16 cellular contexts compared by ENCODE assay signal in genomic region chr5:73344835-73345234, GRCh38.
A peak's percentile ranks its signal among the peaks of the same experiment; 100 is the strongest.
DNase-seq lines count a peak whose midpoint lies in the region; ATAC-seq, FAIRE-seq and TF ChIP-seq lines count a peak whose summit lies in the region.
"Had no signal": no experiment of that assay in that cellular context is flagged by ENCODE, and none has a peak within 500 bp of the region (broad histone marks: within the 10 kb centered on the region; RNA-seq: fewer than 3 reads in every experiment).

No MANE protein-coding gene starts in this region.

- H3K9me3 ChIP-seq in GM23248 (ENCODE audit: low read depth) (peaks cover 3% of the 10 kb centered on the region), Karpas-422 (ENCODE audit: low read length) (no peaks in the 10 kb centered on the region), H1 (ENCODE audit: insufficient read depth in 2 of 2, low read depth in 1 of 2, low read length in 1 of 2) (peaks cover 9 to 12% of the 10 kb centered on the region in 2 experiments; a peak in 3 of 4 replicates), osteoblast (ENCODE audit: low read depth, low read length) (no peaks in the 10 kb centered on the region)
- no peaks in the 10 kb centered on the region for H3K9me3 ChIP-seq in naive thymus-derived CD4-positive, alpha-beta T cell (ENCODE audit: control insufficient read depth in 2 of 3, low read length in 3 of 3)

- intact Hi-C loops in naive thymus-derived CD4-positive, alpha-beta T cell (cut with micrococcal nuclease), result no loop called here

- H3K23me2 ChIP-seq in H1 (ENCODE audit: low read depth, low read length), result no peaks in the 10 kb centered on the region; the same call in 1 of the 2 replicates

- no peak overlapping the region for H3K27ac Mint-ChIP-seq in naive thymus-derived CD4-positive, alpha-beta T cell
- H3K27ac Mint-ChIP-seq: CD8-positive, alpha-beta memory T cell had no signal

- H2BK120ac ChIP-seq in H1 (replicated peaks; ENCODE audit: low read depth, low read length), result no peak overlapping the region

- TF ChIP-seq RAD21 in H1 (IDR thresholded peaks at IDR 0.05 in 1 of 2, conservative IDR thresholded peaks at IDR 0.05 in 1 of 2; ENCODE audit: low read depth in 2 of 2, low read length in 2 of 2), result no peak

- H3K27ac ChIP-seq in GM23248 (no peak overlapping the region), Karpas-422 (ENCODE audit: low read length) (no peak overlapping the region), H1 (ENCODE audit: low read depth, low read length) (no peak overlapping the region), osteoblast (ENCODE audit: low read depth, low read length) (no peak overlapping the region)
- no peak overlapping the region for H3K27ac ChIP-seq in naive thymus-derived CD4-positive, alpha-beta T cell (ENCODE audit: low read depth, low read length)
- H3K27ac ChIP-seq: BLaER1 had no signal

- H3K9me2 ChIP-seq in GM23248 (ENCODE audit: insufficient read depth) (no peaks in the 10 kb centered on the region), Karpas-422 (replicated peaks; ENCODE audit: insufficient read depth, low read length) (no peaks in the 10 kb centered on the region)

- no peak for TF ChIP-seq CTCF in H1 (IDR thresholded peaks at IDR 0.05; ENCODE audit: control extremely low read depth in 1 of 3, insufficient read depth in 1 of 3, low read depth in 1 of 3, low read length in 3 of 3)
- TF ChIP-seq CTCF in osteoblast (IDR thresholded peaks at IDR 0.05; ENCODE audit: extremely low read depth, low read depth, low read length), result no peak

- H3K4me1 Mint-ChIP-seq in naive thymus-derived CD4-positive, alpha-beta T cell, result peaks cover 0 to 2% (median 0%) of the 10 kb centered on the region in 7 donors
- H3K4me1 Mint-ChIP-seq: CD8-positive, alpha-beta memory T cell had no signal

- H4K5ac ChIP-seq in H1 (ENCODE audit: insufficient read length, low read depth, low read length), result no peak overlapping the region

- TF ChIP-seq POLR2A in H1 (IDR thresholded peaks at IDR 0.05; ENCODE audit: control extremely low read depth in 1 of 2, low read depth in 2 of 2, low read length in 2 of 2), result no peak

- H3K79me1 ChIP-seq in H1 (ENCODE audit: low read depth, low read length), result no peaks in the 10 kb centered on the region

- H2AFZ ChIP-seq in GM23248 (no peak overlapping the region), Karpas-422 (ENCODE audit: low read length) (no peak overlapping the region), H1 (ENCODE audit: low read length) (no peak overlapping the region), osteoblast (ENCODE audit: low read length) (no peak overlapping the region)

- H2BK12ac ChIP-seq in H1 (ENCODE audit: low read depth, low read length), result no peak overlapping the region

- no peak overlapping the region for H3K14ac ChIP-seq in H1 (ENCODE audit: insufficient read length)

- no peaks in the 10 kb centered on the region for H3F3A ChIP-seq in GM23248 (ENCODE audit: insufficient read depth)

- no peak overlapping the region for H3K4me3 Mint-ChIP-seq in naive thymus-derived CD4-positive, alpha-beta T cell
- H3K4me3 Mint-ChIP-seq: CD8-positive, alpha-beta memory T cell had no signal

- no peaks in the 10 kb centered on the region for H3K36me3 ChIP-seq in GM23248 (ENCODE audit: low read depth)
- H3K36me3 ChIP-seq in Karpas-422 (ENCODE audit: insufficient read depth, low read length), result no peaks in the 10 kb centered on the region
- H3K36me3 ChIP-seq in H1 (ENCODE audit: control insufficient read depth in 2 of 4, insufficient read depth in 4 of 4, low read length in 3 of 4), result no peaks in the 10 kb centered on the region
- H3K36me3 ChIP-seq in osteoblast (ENCODE audit: insufficient read depth, low read length), result no peaks in the 10 kb centered on the region
- H3K36me3 ChIP-seq in naive thymus-derived CD4-positive, alpha-beta T cell (ENCODE audit: control insufficient read depth in 2 of 3, insufficient read depth in 3 of 3, low read length in 3 of 3), result no peaks in the 10 kb centered on the region
- H3K36me3 ChIP-seq: BLaER1 had no signal

- H3K4me1 ChIP-seq in GM23248 (ENCODE audit: insufficient read depth), result no peaks in the 10 kb centered on the region
- no peaks in the 10 kb centered on the region for H3K4me1 ChIP-seq in Karpas-422 (ENCODE audit: low read length)
- no peaks in the 10 kb centered on the region for H3K4me1 ChIP-seq in H1 (replicated peaks in 1 of 4; ENCODE audit: control insufficient read depth in 3 of 4, insufficient read depth in 4 of 4, low read length in 3 of 4)
- no peaks in the 10 kb centered on the region for H3K4me1 ChIP-seq in osteoblast (ENCODE audit: insufficient read depth, low read length)
- no peaks in the 10 kb centered on the region for H3K4me1 ChIP-seq in naive thymus-derived CD4-positive, alpha-beta T cell (ENCODE audit: control insufficient read depth in 2 of 2, insufficient read depth in 2 of 2, low read length in 2 of 2)
- H3K4me1 ChIP-seq: Caco-2 had no signal

- WGBS in GM23248 (ENCODE audit: low coverage in 1 of 2, low lambda C conversion rate in 2 of 2, missing lambda C conversion rate in 2 of 2), 2 experiments, result 44 to 45% methylated on average over 5 of the region's 5 CpGs
- WGBS in H1 (ENCODE audit: extremely low coverage in 1 of 2, insufficient coverage in 1 of 2, insufficient read length in 1 of 2, insufficient replicate concordance in 2 of 2, low coverage in 1 of 2, low lambda C conversion rate in 2 of 2, missing lambda C conversion rate in 1 of 2), 2 experiments, result 89% methylated on average over 5 of the region's 5 CpGs; no CpG with 5 or more reads in 1 of the 2 experiments

- H3K36me3 Mint-ChIP-seq in naive thymus-derived CD4-positive, alpha-beta T cell, result peaks cover 0 to 18% (median 6%) of the 10 kb centered on the region in 5 donors

- no peak overlapping the region for H3K4me3 ChIP-seq in GM23248
- no peak overlapping the region for H3K4me3 ChIP-seq in Karpas-422 (ENCODE audit: low read length)
- no peak overlapping the region for H3K4me3 ChIP-seq in H1 (ENCODE audit: extremely low read depth in 1 of 4, insufficient read depth in 2 of 4, low read depth in 3 of 4, low read length in 4 of 4)
- H3K4me3 ChIP-seq in osteoblast (ENCODE audit: insufficient read depth, low read length), result no peak overlapping the region
- H3K4me3 ChIP-seq in naive thymus-derived CD4-positive, alpha-beta T cell (ENCODE audit: low read length), result no peak overlapping the region
- H3K4me3 ChIP-seq: BLaER1 had no signal

- no peak overlapping the region for H3K56ac ChIP-seq in H1 (replicated peaks; ENCODE audit: insufficient read length, low read depth, low read length)

- no peak overlapping the region for H2AK5ac ChIP-seq in H1 (ENCODE audit: low read depth, low read length)

- H2BK5ac ChIP-seq in H1 (ENCODE audit: low read depth, low read length), result no peak overlapping the region

- TF ChIP-seq EP300 in H1 (IDR thresholded peaks at IDR 0.05; ENCODE audit: borderline replicate concordance in 1 of 2, low read depth in 2 of 2, low read length in 2 of 2), result no peak

- H4K91ac ChIP-seq in H1 (replicated peaks; ENCODE audit: insufficient read length, low read length), result no peak overlapping the region

- no peak overlapping the region for H2BK15ac ChIP-seq in H1 (ENCODE audit: low read length)

- DNase-seq in GM23248, result peak; percentile 33
- peak; percentile 9 for DNase-seq in Karpas-422
- DNase-seq in H1 (ENCODE audit: low read depth in 1 of 2, low spot score in 2 of 2), result no peak
- DNase-seq in osteoblast (ENCODE audit: insufficient read length, low spot score, missing footprints), result peak; percentile 54
- DNase-seq in activated naive CD4-positive, alpha-beta T cell treated with anti-CD3 and anti-CD28 coated beads, Interleukin-2, amount 50 U/mL, for 16 hours, result no peak
- no peak for DNase-seq in naive thymus-derived CD4-positive, alpha-beta T cell
- DNase-seq: AML-193; Caco-2; CD8-positive, alpha-beta memory T cell; DND-41; GF-D8; IMR-90 had no signal

- no peak overlapping the region for H3K4me2 ChIP-seq in GM23248 (ENCODE audit: unreplicated experiment)
- no peak overlapping the region for H3K4me2 ChIP-seq in Karpas-422 (ENCODE audit: low read depth, low read length, poor library complexity, severe bottlenecking)
- H3K4me2 ChIP-seq in H1 (ENCODE audit: insufficient read depth in 1 of 2, low read depth in 2 of 2, low read length in 2 of 2), result no peak overlapping the region
- no peak overlapping the region for H3K4me2 ChIP-seq in osteoblast (ENCODE audit: insufficient read depth, low read length)
- H3K4me2 ChIP-seq: BLaER1 had no signal

- no peak overlapping the region for H3K23ac ChIP-seq in H1 (ENCODE audit: insufficient read length)

- no peak overlapping the region for H4K8ac ChIP-seq in H1 (ENCODE audit: extremely low read depth, insufficient read depth, low read length)

- ATAC-seq in naive thymus-derived CD4-positive, alpha-beta T cell, result no peak
- ATAC-seq in GM18502 (IDR thresholded peaks at IDR 0.05; ENCODE audit: poor library complexity, unreplicated experiment), result no peak
- ATAC-seq: HCT116 had no signal

- peaks cover 5 to 50% (median 37%) of the 10 kb centered on the region in 11 donors for H3K9me3 Mint-ChIP-seq in naive thymus-derived CD4-positive, alpha-beta T cell

- H2BK20ac ChIP-seq in H1 (ENCODE audit: low read length), result no peak overlapping the region

- POLR2A ChIA-PET in H1 (lab: Charles Lee; ENCODE audit: partially characterized antibody), result no interaction called here
- POLR2A ChIA-PET in naive thymus-derived CD4-positive, alpha-beta T cell (lab: Charles Lee), result no interaction called here

- CTCF ChIA-PET in H1 (lab: Charles Lee; ENCODE audit: partially characterized antibody), result interaction anchor here (0.8 to 2.1 kb wide), 5 partner anchors 11 to 129 kb away, joined by 3 to 6 read pairs (median 5); no protein-coding TSS in a partner anchor
- CTCF ChIA-PET in naive thymus-derived CD4-positive, alpha-beta T cell (lab: Charles Lee), result no interaction called here

- H3K27me3 ChIP-seq in GM23248 (replicated peaks; ENCODE audit: insufficient read depth) (no peaks in the 10 kb centered on the region), Karpas-422 (ENCODE audit: low read length) (0 out of 2 replicates have a peak, but pooled peaks cover 2% of the 10 kb centered on the region), H1 (replicated peaks in 1 of 4; ENCODE audit: control insufficient read depth in 3 of 4, extremely low read depth in 1 of 4, insufficient read depth in 3 of 4, low read length in 3 of 4) (peaks cover 0 to 1% (median 0%) of the 10 kb centered on the region in 4 experiments; a peak in 1 of 7 replicates), osteoblast (ENCODE audit: insufficient read depth, low read length) (peaks cover 2% of the 10 kb centered on the region)
- peaks cover 0 to 4% of the 10 kb centered on the region in 2 donors for H3K27me3 ChIP-seq in naive thymus-derived CD4-positive, alpha-beta T cell (ENCODE audit: control insufficient read depth in 2 of 2, insufficient read depth in 2 of 2, low read length in 2 of 2)
- H3K27me3 ChIP-seq: BLaER1 had no signal

- no peak overlapping the region for H3K4ac ChIP-seq in H1 (replicated peaks; ENCODE audit: insufficient read length, low read depth, low read length)

- H4K20me1 ChIP-seq in GM23248 (ENCODE audit: insufficient read depth) (no peaks in the 10 kb centered on the region), Karpas-422 (ENCODE audit: insufficient read depth, low read depth, low read length) (no peaks in the 10 kb centered on the region), H1 (replicated peaks in 1 of 2; ENCODE audit: control insufficient read depth in 1 of 2, insufficient read depth in 2 of 2, low read length in 2 of 2) (no peaks in the 10 kb centered on the region), osteoblast (ENCODE audit: insufficient read depth, low read length) (no peaks in the 10 kb centered on the region)
- H4K20me1 ChIP-seq: BLaER1 had no signal

- peaks cover 16 to 84% (median 68%) of the 10 kb centered on the region in 5 donors for H3K27me3 Mint-ChIP-seq in naive thymus-derived CD4-positive, alpha-beta T cell

- in situ Hi-C loops in GM23248 (cut with MboI), result no loop called here

- H3K18ac ChIP-seq in H1 (ENCODE audit: extremely low read depth, low read length), result no peak overlapping the region

- H3K9ac ChIP-seq in GM23248, result no peak overlapping the region
- H3K9ac ChIP-seq in Karpas-422 (ENCODE audit: low read length), result no peak overlapping the region
- no peak overlapping the region for H3K9ac ChIP-seq in H1 (replicated peaks in 1 of 4; ENCODE audit: extremely low read depth in 1 of 4, low read depth in 3 of 4, low read length in 3 of 4)
- H3K9ac ChIP-seq: BLaER1 had no signal

- H3K79me2 ChIP-seq in GM23248 (ENCODE audit: insufficient read depth) (no peaks in the 10 kb centered on the region), Karpas-422 (ENCODE audit: low read length) (no peaks in the 10 kb centered on the region), H1 (ENCODE audit: control insufficient read depth in 1 of 2, insufficient read depth in 2 of 2, low read length in 2 of 2) (no peaks in the 10 kb centered on the region), osteoblast (ENCODE audit: insufficient read depth, low read length) (no peaks in the 10 kb centered on the region)

- no peak for FAIRE-seq in H1 (lab: Jason Lieb, UNC)
- FAIRE-seq: H54 had no signal

Comparison
In these comparisons a context has a peak if more than half of its experiments do, and no peak if none do; other contexts are left out.
1. DNase-seq: peak in GM23248 (single experiment), Karpas-422 (single experiment) and osteoblast (single experiment); none in H1 (0 of 2), activated naive CD4-positive, alpha-beta T cell treated with anti-CD3 and anti-CD28 coated beads, Interleukin-2, amount 50 U/mL, for 16 hours (single experiment) and naive thymus-derived CD4-positive, alpha-beta T cell (0 of 9).